In the genomic region with DNA sequence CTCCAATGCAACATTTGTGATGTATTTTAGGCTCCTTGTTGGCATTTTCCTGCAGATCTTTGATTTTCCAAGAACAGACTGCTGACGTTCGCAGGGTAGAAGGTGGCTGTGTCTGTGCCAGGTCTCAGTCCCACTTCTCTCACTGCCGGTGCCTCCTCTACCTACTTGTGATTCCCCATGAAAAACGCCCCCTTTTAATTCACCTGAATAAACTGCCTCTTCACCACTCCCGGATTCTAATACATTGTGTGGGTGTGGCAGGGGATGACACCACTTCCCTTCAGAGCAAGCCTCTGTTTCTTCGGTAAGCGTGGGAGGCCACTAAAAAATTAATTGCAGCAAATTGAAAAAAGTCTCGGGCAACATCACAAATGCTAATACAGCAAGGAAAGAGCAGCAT, we compare ENCODE assay signal across 20 cellular contexts.
"Had no signal": no experiment of that assay in that cellular context is flagged by ENCODE, and none has a peak within 500 bp of the region (broad histone marks: within the 10 kb centered on the region; RNA-seq: fewer than 3 reads in every experiment).

No MANE protein-coding gene starts in this region.

- H3K4me3 ChIP-seq: MG63, SJSA1, SK-N-MC had no signal

- H3K36me3 ChIP-seq: MG63, SJSA1 had no signal

- DNase-seq: Karpas-422, KBM-7, MG63, NCI-H1092, NCI-H1105 treated with DMSO at 0.1 percent for 48 hours, NCI-H1417 treated with DMSO at 0.1 percent for 48 hours, NCI-H146, NCI-H1694 treated with DMSO at 0.1 percent for 48 hours, NCI-H1930, NCI-H2081, NCI-H2107, NCI-H2227 treated with DMSO at 0.1 percent for 48 hours, NCI-H524, NCI-H526 treated with DMSO at 0.1 percent for 48 hours, NCI-H748 treated with DMSO at 0.1 percent for 48 hours, Right ventricle myocardium superior, RPMI8226, SIG-M5 had no signal

- H3K9me3 ChIP-seq: MG63, SJSA1 had no signal

- H3K27ac ChIP-seq: SJSA1, SK-N-MC had no signal

- H3K27me3 ChIP-seq: MG63, SJSA1 had no signal
